18 cellular contexts compared by ENCODE assay signal in the genomic region with DNA sequence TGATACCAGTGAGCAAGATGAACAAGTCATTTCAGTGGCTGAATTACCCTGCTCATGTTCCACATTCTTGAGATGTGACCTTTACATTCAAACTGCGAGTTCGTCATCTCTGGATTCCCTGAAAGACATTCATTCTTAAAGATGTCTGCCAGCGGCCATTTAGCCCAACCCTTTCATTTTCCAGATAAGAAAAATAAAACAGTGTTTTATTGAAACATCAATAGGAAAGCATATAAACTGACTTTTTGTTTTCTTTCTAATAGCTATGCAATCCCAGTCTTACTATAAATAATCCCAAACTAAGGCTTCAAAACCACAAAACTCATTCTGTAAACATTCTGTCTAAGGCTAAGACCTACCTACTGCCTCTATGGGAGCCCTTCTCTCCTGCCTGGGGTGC.
DNase-seq lines count a peak whose midpoint lies in the region; ATAC-seq and TF ChIP-seq lines count a peak whose summit lies in the region.
"Had no signal": no experiment of that assay in that cellular context is flagged by ENCODE, and none has a peak within 500 bp of the region (broad histone marks: within the 10 kb centered on the region; RNA-seq: fewer than 3 reads in every experiment).

No MANE protein-coding gene starts in this region.

- H3K4me2 ChIP-seq in GM23248 (ENCODE audit: unreplicated experiment) (no peak overlapping the region), fibroblast of lung (ENCODE audit: extremely low read depth, insufficient read depth, low read length) (no peak overlapping the region)

- no peaks in the 10 kb centered on the region for H3K36me3 Mint-ChIP-seq in natural killer cell treated with Interleukin-12 subunit alpha and Interleukin-12 subunit beta and Interleukin-15 and Interleukin-18, amount 100 ng/mL, for 72 hours
- H3K36me3 Mint-ChIP-seq: activated CD4-positive, alpha-beta memory T cell treated with anti-CD3 and anti-CD28 coated beads for 36 hours; activated naive CD8-positive, alpha-beta T cell treated with anti-CD3 and anti-CD28 coated beads, Interleukin-2, amount 10 ng/mL, durations not matched to agents 7 days and 5 days had no signal

- no peak for TF ChIP-seq CTCF in fibroblast of lung (conservative IDR thresholded peaks at IDR 0.05 in 1 of 2, IDR thresholded peaks at IDR 0.05 in 1 of 2; ENCODE audit: low read depth in 1 of 2, low read length in 2 of 2)

- ATAC-seq in natural killer cell treated with Interleukin-12 subunit alpha and Interleukin-12 subunit beta and Interleukin-15 and Interleukin-18, amount 100 ng/mL, for 72 hours: no peak
- ATAC-seq in HG02642 (IDR thresholded peaks at IDR 0.05; ENCODE audit: poor library complexity, unreplicated experiment): no peak
- ATAC-seq: pancreas had no signal

- 43 to 51% methylated on average over 3 of the region's 3 CpGs for WGBS in GM23248 (ENCODE audit: low coverage in 1 of 2, low lambda C conversion rate in 2 of 2, missing lambda C conversion rate in 2 of 2), 2 experiments

- H3F3A ChIP-seq in GM23248 (ENCODE audit: insufficient read depth): no peaks in the 10 kb centered on the region

- H3K79me2 ChIP-seq in GM23248 (ENCODE audit: insufficient read depth): no peaks in the 10 kb centered on the region
- no peaks in the 10 kb centered on the region for H3K79me2 ChIP-seq in fibroblast of lung (ENCODE audit: control insufficient read depth, insufficient read depth, low read length)

- H3K9ac ChIP-seq in GM23248 (no peak overlapping the region), fibroblast of lung (ENCODE audit: insufficient read depth, low read length) (no peak overlapping the region)

- no peak overlapping the region for H3K27ac Mint-ChIP-seq in natural killer cell treated with Interleukin-12 subunit alpha and Interleukin-12 subunit beta and Interleukin-15 and Interleukin-18, amount 100 ng/mL, for 72 hours
- H3K27ac Mint-ChIP-seq: activated CD4-positive, alpha-beta memory T cell treated with anti-CD3 and anti-CD28 coated beads for 36 hours; activated naive CD8-positive, alpha-beta T cell treated with anti-CD3 and anti-CD28 coated beads, Interleukin-2, amount 10 ng/mL, durations not matched to agents 7 days and 5 days had no signal

- no peak overlapping the region for H3K4me3 ChIP-seq in GM23248
- no peak overlapping the region for H3K4me3 ChIP-seq in fibroblast of lung (replicated peaks in 1 of 4; ENCODE audit: control extremely low read depth in 1 of 4, insufficient read depth in 1 of 4, low read depth in 3 of 4, low read length in 4 of 4)
- H3K4me3 ChIP-seq: left ventricle myocardium inferior, pancreas, sigmoid colon had no signal

- no peaks in the 10 kb centered on the region for H3K9me3 Mint-ChIP-seq in natural killer cell treated with Interleukin-12 subunit alpha and Interleukin-12 subunit beta and Interleukin-15 and Interleukin-18, amount 100 ng/mL, for 72 hours
- H3K9me3 Mint-ChIP-seq: activated CD4-positive, alpha-beta memory T cell treated with anti-CD3 and anti-CD28 coated beads for 36 hours; activated naive CD8-positive, alpha-beta T cell treated with anti-CD3 and anti-CD28 coated beads, Interleukin-2, amount 10 ng/mL, durations not matched to agents 7 days and 5 days had no signal

- no peaks in the 10 kb centered on the region for H3K27me3 ChIP-seq in GM23248 (replicated peaks; ENCODE audit: insufficient read depth)
- no peaks in the 10 kb centered on the region for H3K27me3 ChIP-seq in fibroblast of lung (ENCODE audit: control insufficient read depth, insufficient read depth, low read length)
- H3K27me3 ChIP-seq: BE2C, pancreas, sigmoid colon had no signal

- DNase-seq in GM23248 (peak; percentile 1), SK-MEL-5 (ENCODE audit: low read depth, low spot score) (peak; percentile 97), fibroblast of lung (ENCODE audit: low read depth in 2 of 2) (peak; percentile 45 to 84), smooth muscle cell of the brain vasculature (ENCODE audit: low read depth, low spot score) (peak; percentile 50)
- no peak for DNase-seq in natural killer cell treated with Interleukin-12 subunit alpha and Interleukin-12 subunit beta and Interleukin-15 and Interleukin-18, amount 100 ng/mL, for 72 hours (ENCODE audit: low spot score)
- DNase-seq in stimulated activated naive CD4-positive, alpha-beta T cell (lab: John Stamatoyannopoulos, UW): no peak
- DNase-seq: activated CD4-positive, alpha-beta memory T cell treated with anti-CD3 and anti-CD28 coated beads for 36 hours; activated naive CD8-positive, alpha-beta T cell treated with anti-CD3 and anti-CD28 coated beads, Interleukin-2, amount 10 ng/mL, durations not matched to agents 7 days and 5 days; activated T-cell treated with anti-CD3 and anti-CD28 coated beads, Interleukin-2, amount 50 U/mL, for 48 hours; BE2C; cerebellar nuclear complex; left ventricle myocardium inferior; NCI-H1105 treated with DMSO at 0.1 percent for 48 hours; NCI-H69; pancreas; sigmoid colon; stimulated activated CD4-positive, alpha-beta T cell treated with anti-CD3 and anti-CD28 coated beads, Interleukin-2, amount 100 ng/mL, for 48 hours had no signal

- no peaks in the 10 kb centered on the region for H3K9me2 ChIP-seq in GM23248 (ENCODE audit: insufficient read depth)

- H3K4me3 Mint-ChIP-seq in natural killer cell treated with Interleukin-12 subunit alpha and Interleukin-12 subunit beta and Interleukin-15 and Interleukin-18, amount 100 ng/mL, for 72 hours: no peak overlapping the region
- H3K4me3 Mint-ChIP-seq: activated CD4-positive, alpha-beta memory T cell treated with anti-CD3 and anti-CD28 coated beads for 36 hours; activated naive CD8-positive, alpha-beta T cell treated with anti-CD3 and anti-CD28 coated beads, Interleukin-2, amount 10 ng/mL, durations not matched to agents 7 days and 5 days had no signal

- H4K20me1 ChIP-seq in GM23248 (ENCODE audit: insufficient read depth) (no peaks in the 10 kb centered on the region), fibroblast of lung (ENCODE audit: control insufficient read depth, extremely low read depth, insufficient read depth, low read length) (no peaks in the 10 kb centered on the region)

- H3K36me3 ChIP-seq in GM23248 (ENCODE audit: low read depth) (no peaks in the 10 kb centered on the region), fibroblast of lung (ENCODE audit: control insufficient read depth, insufficient read depth, low read length) (no peaks in the 10 kb centered on the region)
- H3K36me3 ChIP-seq: BE2C, left ventricle myocardium inferior, pancreas, sigmoid colon had no signal

- in situ Hi-C loops in GM23248 (cut with MboI) (no loop called here), SK-MEL-5 (cut with HindIII; ENCODE audit: low pct_unique_long_range_greater_than_20kb, low sequenced_read_pairs) (no loop called here)

- no peaks in the 10 kb centered on the region for H3K4me1 Mint-ChIP-seq in natural killer cell treated with Interleukin-12 subunit alpha and Interleukin-12 subunit beta and Interleukin-15 and Interleukin-18, amount 100 ng/mL, for 72 hours (ENCODE audit: low read depth in 2 of 2)
- H3K4me1 Mint-ChIP-seq: activated naive CD8-positive, alpha-beta T cell treated with anti-CD3 and anti-CD28 coated beads, Interleukin-2, amount 10 ng/mL, durations not matched to agents 7 days and 5 days had no signal

- no peaks in the 10 kb centered on the region for H3K9me3 ChIP-seq in GM23248 (ENCODE audit: low read depth)
- H3K9me3 ChIP-seq in fibroblast of lung (ENCODE audit: control insufficient read depth, insufficient read depth, low read depth, low read length): no peaks in the 10 kb centered on the region
- H3K9me3 ChIP-seq: BE2C, left ventricle myocardium inferior, pancreas, sigmoid colon had no signal

- H2AFZ ChIP-seq in GM23248: no peak overlapping the region
- no peak overlapping the region for H2AFZ ChIP-seq in fibroblast of lung (ENCODE audit: low read length)

- H3K27me3 Mint-ChIP-seq in natural killer cell treated with Interleukin-12 subunit alpha and Interleukin-12 subunit beta and Interleukin-15 and Interleukin-18, amount 100 ng/mL, for 72 hours: no peaks in the 10 kb centered on the region

- H3K27ac ChIP-seq in GM23248: no peak overlapping the region
- H3K27ac ChIP-seq in fibroblast of lung (ENCODE audit: insufficient read depth, low read length): peak overlapping the region; percentile 8
- H3K27ac ChIP-seq: left ventricle myocardium inferior, pancreas, sigmoid colon had no signal

- H3K4me1 ChIP-seq in GM23248 (ENCODE audit: insufficient read depth) (no peaks in the 10 kb centered on the region), fibroblast of lung (ENCODE audit: control insufficient read depth, extremely low read depth, insufficient read depth, low read length) (no peaks in the 10 kb centered on the region)
- H3K4me1 ChIP-seq: BE2C, left ventricle myocardium inferior, pancreas, sigmoid colon had no signal

Comparison
In these comparisons a context has a peak if more than half of its experiments do, and no peak if none do; other contexts are left out.
1. DNase-seq: peak in GM23248 (single experiment), SK-MEL-5 (single experiment), fibroblast of lung (2 of 2) and smooth muscle cell of the brain vasculature (single experiment); none in natural killer cell treated with Interleukin-12 subunit alpha and Interleukin-12 subunit beta and Interleukin-15 and Interleukin-18, amount 100 ng/mL, for 72 hours (single experiment) and stimulated activated naive CD4-positive, alpha-beta T cell (0 of 6).